ENCODE assay signal across 11 cellular contexts in the genomic region with DNA sequence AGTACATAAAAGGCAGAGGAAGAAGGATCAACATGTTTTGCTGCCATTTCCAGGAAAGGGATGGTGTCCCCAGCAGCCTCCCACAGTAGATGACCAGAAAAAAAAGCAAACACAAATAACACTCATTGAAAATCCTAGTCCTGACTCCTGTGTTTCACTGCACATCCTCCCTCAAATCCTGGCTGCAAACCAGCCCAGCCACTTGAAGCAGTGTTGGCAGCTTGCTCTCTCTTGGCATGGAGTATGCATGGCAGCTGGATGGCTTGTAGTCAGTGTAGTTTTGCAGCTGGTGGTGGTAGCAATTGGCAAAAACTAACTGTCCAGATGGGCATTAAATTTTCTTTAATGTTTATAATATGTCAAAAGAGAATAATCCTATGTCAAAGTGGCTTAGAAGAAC.
DNase-seq lines count a peak whose midpoint lies in the region; ATAC-seq, FAIRE-seq and TF ChIP-seq lines count a peak whose summit lies in the region.
"Had no signal": no experiment of that assay in that cellular context is flagged by ENCODE, and none has a peak within 500 bp of the region (broad histone marks: within the 10 kb centered on the region; RNA-seq: fewer than 3 reads in every experiment).

No MANE protein-coding gene starts in this region.

- no peak overlapping the region for H3K27ac ChIP-seq in right lobe of liver
- H3K27ac ChIP-seq in HepG2 (ENCODE audit: extremely low read length, insufficient read depth, low read length) = no peak overlapping the region
- H3K27ac ChIP-seq in angular gyrus (ENCODE audit: low read depth, low read length) = peak overlapping the region; percentile 42
- no peak overlapping the region for H3K27ac ChIP-seq in vagina
- H3K27ac ChIP-seq: pancreas had no signal

- no TSS peak for BruUV-seq in HepG2 (replicated peaks; lab: Mats Ljungman, UMichigan)

- no peaks in the 10 kb centered on the region for H4K20me1 ChIP-seq in HepG2 (ENCODE audit: insufficient read depth, low read length)

- H3K4me3 ChIP-seq in right lobe of liver (no peak overlapping the region), HepG2 (replicated peaks in 1 of 3; ENCODE audit: insufficient read depth in 1 of 3, low read depth in 2 of 3, low read length in 3 of 3) (no peak overlapping the region), vagina (no peak overlapping the region)
- H3K4me3 ChIP-seq: pancreas had no signal

- no peak overlapping the region for H3K9ac ChIP-seq in HepG2 (ENCODE audit: insufficient read depth, low read depth, low read length)

- no peak overlapping the region for H2AFZ ChIP-seq in HepG2 (ENCODE audit: low read length)

- CTCF ChIA-PET in HepG2 (lab: Yijun Ruan, JAX; ENCODE audit: low intra/inter-chr PET ratio, low total read pairs) = no interaction called here

- H3K9me3 ChIP-seq in right lobe of liver = no peaks in the 10 kb centered on the region
- H3K9me3 ChIP-seq in HepG2 (ENCODE audit: low read length) = 0 out of 2 replicates have a peak, but pooled peaks cover 2% of the 10 kb centered on the region
- no peaks in the 10 kb centered on the region for H3K9me3 ChIP-seq in vagina
- H3K9me3 ChIP-seq: pancreas had no signal

- H3K27me3 ChIP-seq in right lobe of liver (no peaks in the 10 kb centered on the region), HepG2 (ENCODE audit: control insufficient read depth in 1 of 2, insufficient read depth in 2 of 2, low read length in 2 of 2) (0 out of 5 replicates have a peak, but pooled peaks cover 0 to 6% of the 10 kb centered on the region in 2 experiments), vagina (no peaks in the 10 kb centered on the region)
- H3K27me3 ChIP-seq: pancreas had no signal

- peak in 2 of 4 donors; percentile 45 to 73 for ATAC-seq in right lobe of liver
- ATAC-seq in HepG2 = no peak

- in situ Hi-C loops in HepG2 (cut with HindIII; ENCODE audit: extremely low pct_ligation_motif_present, low pct_unique_long_range_greater_than_20kb) = no loop called here

- H3K36me3 ChIP-seq in right lobe of liver (no peaks in the 10 kb centered on the region), HepG2 (replicated peaks in 1 of 2; ENCODE audit: control insufficient read depth in 1 of 2, insufficient read depth in 2 of 2, low read length in 2 of 2) (no peaks in the 10 kb centered on the region), vagina (no peaks in the 10 kb centered on the region)
- H3K36me3 ChIP-seq: pancreas had no signal

- POLR2A ChIA-PET in HepG2 (lab: Yijun Ruan, JAX) = no interaction called here

- intact Hi-C loops in right lobe of liver (cut with DNase I) (no loop called here), HepG2 (cut with micrococcal nuclease; ENCODE audit: unreplicated experiment) (no loop called here), vagina (cut with DNase I) (no loop called here)

- no peak overlapping the region for H3K4me2 ChIP-seq in HepG2 (ENCODE audit: low read depth, low read length)

- no peak for TF ChIP-seq EP300 in HepG2 (IDR thresholded peaks at IDR 0.05; ENCODE audit: low read depth in 2 of 2, low read length in 2 of 2)
- TF ChIP-seq EP300 in HepG2 (CRISPR knock-in tag; IDR thresholded peaks at IDR 0.05; ENCODE audit: borderline replicate concordance) = no peak

- no peak for TF ChIP-seq POLR2A in right lobe of liver (IDR thresholded peaks at IDR 0.05)
- TF ChIP-seq POLR2A in HepG2 (IDR thresholded peaks at IDR 0.05; ENCODE audit: insufficient read depth in 1 of 2, low read depth in 2 of 2, low read length in 2 of 2) = no peak
- no peak for TF ChIP-seq POLR2A in vagina (IDR thresholded peaks at IDR 0.05)

- TF ChIP-seq RAD21 in HepG2 (CRISPR knock-in tag; IDR thresholded peaks at IDR 0.05) = no peak

- H3K4me1 ChIP-seq in right lobe of liver (no peaks in the 10 kb centered on the region), HepG2 (ENCODE audit: insufficient read depth, low read length) (no peaks in the 10 kb centered on the region), vagina (peaks cover 13% of the 10 kb centered on the region)
- H3K4me1 ChIP-seq: pancreas had no signal

- TF ChIP-seq CTCF in right lobe of liver (IDR thresholded peaks at IDR 0.05) = no peak
- TF ChIP-seq CTCF in HepG2 (CRISPR knock-in tag; IDR thresholded peaks at IDR 0.05) = no peak
- TF ChIP-seq CTCF in vagina (IDR thresholded peaks at IDR 0.05) = no peak

- FAIRE-seq in HepG2 (lab: Jason Lieb, UNC) = no peak
- FAIRE-seq: HTR-8/SVneo, pancreas had no signal

- H3K79me2 ChIP-seq in HepG2 (ENCODE audit: insufficient read depth, low read length) = no peaks in the 10 kb centered on the region

- peak in 2 of 3 donors; percentile 24 to 55 for DNase-seq in right lobe of liver
- DNase-seq in HepG2 (ENCODE audit: low spot score) = no peak
- peak; percentile 87 to 90 for DNase-seq in hippocampal formation (lab: John Stamatoyannopoulos, UW)
- DNase-seq in ureter (ENCODE audit: low spot score) = peak; percentile 48
- no peak for DNase-seq in vagina (ENCODE audit: extremely low spot score in 2 of 2)
- no peak for DNase-seq in activated T-cell treated with anti-CD3 and anti-CD28 coated beads for 4 hours
- DNase-seq in stimulated activated CD4-positive, alpha-beta T cell treated with anti-CD3 and anti-CD28 coated beads, Interleukin-15, amount 100 ng/mL, for 24 hours = no peak
- DNase-seq: activated T-cell treated with anti-CD3 and anti-CD28 coated beads, Interleukin-2, amount 50 U/mL, for 1 hour had no signal

TF ChIP-seq in HepG2, 621 proteins besides CTCF, POLR2A, EP300 and RAD21:
- TF ChIP-seq AGO1 (IDR thresholded peaks at IDR 0.05; ENCODE audit: low read depth, low read length, poor library complexity, severe bottlenecking) = no peak

Comparison
In these comparisons a context has a peak if more than half of its experiments do, and no peak if none do; other contexts are left out.
1. DNase-seq: peak in right lobe of liver (2 of 3), hippocampal formation (2 of 2) and ureter (single experiment); none in HepG2 (single experiment), vagina (0 of 2), activated T-cell treated with anti-CD3 and anti-CD28 coated beads for 4 hours (single experiment) and stimulated activated CD4-positive, alpha-beta T cell treated with anti-CD3 and anti-CD28 coated beads, Interleukin-15, amount 100 ng/mL, for 24 hours (single experiment).